In the genomic region with DNA sequence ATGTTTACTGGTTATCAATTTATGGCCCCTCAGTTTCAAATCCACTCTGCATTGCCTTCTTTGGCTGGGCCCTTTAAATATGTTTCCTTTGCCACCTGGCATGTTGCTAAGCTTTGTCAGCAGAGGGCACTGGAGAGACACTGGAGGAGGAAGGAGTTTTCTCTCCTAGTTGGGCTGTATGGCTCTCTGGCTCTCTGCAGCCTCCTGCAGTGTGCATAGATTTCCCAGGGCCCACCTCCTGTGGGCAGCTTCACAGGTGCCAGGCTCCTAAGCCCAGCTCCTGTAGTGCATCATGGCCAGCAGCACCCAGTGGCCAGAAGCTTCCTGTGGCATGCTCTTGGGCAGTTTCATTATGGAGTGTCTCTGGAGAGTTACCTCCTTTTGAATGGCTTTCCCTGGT, we compare ENCODE assay signal across 8 cellular contexts. TPM values are rescaled to one million over a fixed set of nuclear protein-coding genes. Genes with fewer than 3 reads are reported as not detected.
DNase-seq lines count a peak whose midpoint lies in the region; ATAC-seq and TF ChIP-seq lines count a peak whose summit lies in the region.

No MANE protein-coding gene starts in this region.

- DNase-seq in AG20443 (ENCODE audit: low spot score) (peak; percentile 73), NCI-H1694 (lab: John Stamatoyannopoulos, UW) (peak; percentile 78), SKM-1 (lab: John Stamatoyannopoulos, UW; ENCODE audit: unreplicated experiment) (peak; percentile 15), dermis blood vessel endothelial cell (peak; percentile 75), midbrain (lab: John Stamatoyannopoulos, UW) (peak; percentile 38), uterus (no peak)

- no peak overlapping the region for H3K4me3 ChIP-seq in uterus

- H3K27me3 ChIP-seq in uterus: no peaks in the 10 kb centered on the region

- no peak for TF ChIP-seq CTCF in uterus (IDR thresholded peaks at IDR 0.05)

- ATAC-seq in GM18499 (IDR thresholded peaks at IDR 0.05; ENCODE audit: insufficient read depth, unreplicated experiment): peak; percentile 35
- ATAC-seq in HG02852 (IDR thresholded peaks at IDR 0.05; ENCODE audit: unreplicated experiment): peak; percentile 41

- H3K36me3 ChIP-seq in uterus: no peaks in the 10 kb centered on the region

- TF ChIP-seq POLR2A in uterus (IDR thresholded peaks at IDR 0.05): no peak

- intact Hi-C loops in uterus (cut with DNase I; ENCODE audit: low total_unique reads): no loop called here

- H3K4me1 ChIP-seq in uterus: no peaks in the 10 kb centered on the region

- no peaks in the 10 kb centered on the region for H3K9me3 ChIP-seq in uterus

- no peak overlapping the region for H3K27ac ChIP-seq in uterus

RNA-seq across cellular contexts. Expression of a gene that starts 23.3 kb away (rescaled TPM):
- total RNA-seq in dermis blood vessel endothelial cell (1.7 and 2.3 TPM in 2 replicates), uterus (1 to 10 TPM in 1 of 4 donors, under 1 TPM in 2, not detected in 1; 0.26 to 2.1 (median 0.64) TPM)

Comparison
In these comparisons a context has a peak if more than half of its experiments do, and no peak if none do; other contexts are left out.
1. DNase-seq: peak in AG20443 (single experiment), NCI-H1694 (single experiment), SKM-1 (single experiment), dermis blood vessel endothelial cell (single experiment) and midbrain (single experiment); none in uterus (0 of 2).